In genomic region chr2:170324640-170325046, GRCh38 we compare ENCODE assay signal across 7 cellular contexts.
DNase-seq lines count a peak whose midpoint lies in the region; ATAC-seq, FAIRE-seq and TF ChIP-seq lines count a peak whose summit lies in the region.

No MANE protein-coding gene starts in this region.

- CTCF ChIA-PET in OCI-LY7 (lab: Charles Lee; ENCODE audit: unreplicated experiment) (interaction anchor here (1.0 kb wide), 1 partner anchor 42 kb away, joined by 4 read pairs; no protein-coding TSS in a partner anchor), K562 (lab: Yijun Ruan, JAX; ENCODE audit: low intra/inter-chr PET ratio) (interaction anchor here (0.6 to 5.0 kb wide), 6 partner anchors 25 to 492 kb away, joined by 3 to 34 read pairs (median 4); partner anchors contain the start of gene GAD1)

- H3K9me2 ChIP-seq in OCI-LY7 (ENCODE audit: insufficient read depth, low read length) = no peaks in the 10 kb centered on the region

- peaks cover 14% of the 10 kb centered on the region for H3K27me3 Mint-ChIP-seq in stimulated activated naive CD8-positive, alpha-beta T cell treated with anti-CD3 and anti-CD28 coated beads, Interleukin-15, amount 100 ng/mL, for 72 hours

- no peaks in the 10 kb centered on the region for H3K4me1 Mint-ChIP-seq in stimulated activated naive CD8-positive, alpha-beta T cell treated with anti-CD3 and anti-CD28 coated beads, Interleukin-15, amount 100 ng/mL, for 72 hours

- H3K9me3 Mint-ChIP-seq in stimulated activated naive CD8-positive, alpha-beta T cell treated with anti-CD3 and anti-CD28 coated beads, Interleukin-15, amount 100 ng/mL, for 72 hours = peaks cover 0 to 6% of the 10 kb centered on the region in 2 donors

- intact Hi-C loops in OCI-LY7 (cut with micrococcal nuclease; ENCODE audit: unreplicated experiment) = loop anchor here (1.0 to 2.0 kb wide), 3 partner anchors 36 to 488 kb away; no protein-coding TSS in a partner anchor
- intact Hi-C loops in K562 (cut with micrococcal nuclease) = loop anchor here (1.0 to 5.0 kb wide), 6 partner anchors 37 to 488 kb away; no protein-coding TSS in a partner anchor

- no peaks in the 10 kb centered on the region for H4K20me1 ChIP-seq in KMS-11 (ENCODE audit: insufficient read depth)
- no peaks in the 10 kb centered on the region for H4K20me1 ChIP-seq in OCI-LY7 (ENCODE audit: insufficient read depth, low read length)
- no peaks in the 10 kb centered on the region for H4K20me1 ChIP-seq in K562 (replicated peaks; ENCODE audit: control insufficient read depth, insufficient read depth, low read length)

- H3K27me3 ChIP-seq in KMS-11 (ENCODE audit: insufficient read depth, low read depth) (no peaks in the 10 kb centered on the region), K562 (ENCODE audit: control insufficient read depth in 2 of 2, insufficient read depth in 2 of 2, low read length in 2 of 2) (no peaks in the 10 kb centered on the region)

- no peak overlapping the region for H3K4me3 ChIP-seq in KMS-11 (IDR thresholded peaks at IDR 0.05; ENCODE audit: insufficient read depth, low read depth, low read length)
- no peak overlapping the region for H3K4me3 ChIP-seq in OCI-LY7 (ENCODE audit: low read depth, low read length, poor library complexity, severe bottlenecking)
- H3K4me3 ChIP-seq in K562 = no peak overlapping the region

- no peak overlapping the region for H3K9ac ChIP-seq in KMS-11
- no peak overlapping the region for H3K9ac ChIP-seq in K562 (ENCODE audit: insufficient read depth in 1 of 2, low read depth in 2 of 2, low read length in 2 of 2)

- no peaks in the 10 kb centered on the region for H3K9me3 ChIP-seq in OCI-LY7 (ENCODE audit: low read length)
- no peaks in the 10 kb centered on the region; the same call in 1 of the 2 replicates for H3K9me3 ChIP-seq in K562 (replicated peaks; ENCODE audit: control insufficient read depth, insufficient read depth, low read depth, low read length)

- H2AFZ ChIP-seq in KMS-11 (ENCODE audit: low read depth) (no peak overlapping the region), OCI-LY7 (ENCODE audit: low read length) (peak overlapping the region; percentile 57), K562 (ENCODE audit: low read depth, low read length) (peak overlapping the region; percentile 73)

- in situ Hi-C loops in K562 (cut with MboI) = loop anchor here (5.0 kb wide), 1 partner anchor 87 kb away; no protein-coding TSS in a partner anchor

- H3K9me1 ChIP-seq in K562 (ENCODE audit: control insufficient read depth, insufficient read depth, low read length) = no peaks in the 10 kb centered on the region

- no peak overlapping the region for H3K4me3 Mint-ChIP-seq in stimulated activated naive CD8-positive, alpha-beta T cell treated with anti-CD3 and anti-CD28 coated beads, Interleukin-15, amount 100 ng/mL, for 72 hours

- no peak for TF ChIP-seq POLR2A in K562 (conservative IDR thresholded peaks at IDR 0.05)

- DNase-seq in ELF-1 (ENCODE audit: low read depth, low spot score) (peak; percentile 97), OCI-LY7 (ENCODE audit: low spot score) (peak; percentile 73), K562 (ENCODE audit: extremely low read depth in 1 of 4, low spot score in 3 of 4) (peak; percentile 42 to 85 (median 60)), kidney tubule cell (ENCODE audit: low spot score) (peak; percentile 55), GM19240 (ENCODE audit: insufficient read length, low spot score) (no peak)
- DNase-seq in stimulated activated naive CD8-positive, alpha-beta T cell treated with anti-CD3 and anti-CD28 coated beads, Interleukin-15, amount 100 ng/mL, for 72 hours = peak; percentile 28 to 32

- no peaks in the 10 kb centered on the region for H3K79me2 ChIP-seq in KMS-11 (ENCODE audit: insufficient read depth, low read depth)
- no peaks in the 10 kb centered on the region for H3K79me2 ChIP-seq in OCI-LY7 (ENCODE audit: insufficient read depth, low read depth, low read length)
- no peaks in the 10 kb centered on the region for H3K79me2 ChIP-seq in K562 (ENCODE audit: control insufficient read depth, insufficient read depth, low read length)

- WGBS in K562 (ENCODE audit: insufficient coverage, low coverage, missing lambda C conversion rate) = 31% methylated on average over 4 of the region's 4 CpGs

- peak; percentile 95 for ATAC-seq in K562
- ATAC-seq in stimulated activated naive CD8-positive, alpha-beta T cell treated with anti-CD3 and anti-CD28 coated beads, Interleukin-15, amount 100 ng/mL, for 72 hours = peak; percentile 59

- no TSS peak for BruUV-seq in OCI-LY7 (replicated peaks; lab: Mats Ljungman, UMichigan)
- BruUV-seq in K562 (replicated peaks; lab: Mats Ljungman, UMichigan) = no TSS peak

- TF ChIP-seq CTCF in KMS-11 (conservative IDR thresholded peaks at IDR 0.05; ENCODE audit: low read depth, low read length) = peak; percentile 75
- peak; percentile 90 for TF ChIP-seq CTCF in OCI-LY7 (conservative IDR thresholded peaks at IDR 0.05; ENCODE audit: low read length)
- peak; percentile 93 to 95 (median 93) for TF ChIP-seq CTCF in K562 (IDR thresholded peaks at IDR 0.05 in 2 of 3, conservative IDR thresholded peaks at IDR 0.05 in 1 of 3; ENCODE audit: insufficient read depth in 2 of 3, low read depth in 1 of 3, low read length in 3 of 3)

- H3K27ac ChIP-seq in KMS-11 (no peak overlapping the region), OCI-LY7 (ENCODE audit: low read depth, low read length, poor library complexity, severe bottlenecking) (no peak overlapping the region), K562 (ENCODE audit: extremely low read depth, low read depth, low read length) (no peak overlapping the region)

- peak; percentile 96 for FAIRE-seq in K562 (lab: Jason Lieb, UNC)

- H3K27ac Mint-ChIP-seq in stimulated activated naive CD8-positive, alpha-beta T cell treated with anti-CD3 and anti-CD28 coated beads, Interleukin-15, amount 100 ng/mL, for 72 hours = no peak overlapping the region

- H3K4me1 ChIP-seq in KMS-11 (ENCODE audit: low read depth, poor library complexity, severe bottlenecking) (no peaks in the 10 kb centered on the region), OCI-LY7 (ENCODE audit: insufficient read depth, low read length, poor library complexity, severe bottlenecking) (no peaks in the 10 kb centered on the region), K562 (replicated peaks in 1 of 2; ENCODE audit: control insufficient read depth in 2 of 2, insufficient read depth in 2 of 2, low read length in 2 of 2) (peaks cover 0 to 22% of the 10 kb centered on the region in 2 experiments; a peak in 4 of 5 replicates)

- H3K4me2 ChIP-seq in KMS-11 (no peak overlapping the region), OCI-LY7 (ENCODE audit: low read length) (no peak overlapping the region), K562 (ENCODE audit: insufficient read depth, low read length) (no peak overlapping the region)

- no peaks in the 10 kb centered on the region for H3K36me3 ChIP-seq in KMS-11 (ENCODE audit: insufficient read depth)
- H3K36me3 ChIP-seq in OCI-LY7 (ENCODE audit: insufficient read depth, low read length) = no peaks in the 10 kb centered on the region
- no peaks in the 10 kb centered on the region for H3K36me3 ChIP-seq in K562 (ENCODE audit: control insufficient read depth, insufficient read depth, low read length)

- peak; percentile 45; the same call in 1 of the 2 replicates for TF ChIP-seq EP300 in K562 (IDR thresholded peaks at IDR 0.05; ENCODE audit: low read length)

- peak; percentile 99 for TF ChIP-seq RAD21 in K562 (CRISPR knock-in tag; conservative IDR thresholded peaks at IDR 0.05 in 1 of 2, IDR thresholded peaks at IDR 0.05 in 1 of 2)

- POLR2A ChIA-PET in OCI-LY7 (lab: Charles Lee) = interaction anchor here (0.7 kb wide), 1 partner anchor 15 kb away, joined by 3 read pairs; no protein-coding TSS in a partner anchor
- POLR2A ChIA-PET in K562 (lab: Yijun Ruan, JAX) = interaction anchor here (1.2 to 1.5 kb wide), 3 partner anchors 9 to 39 kb away, joined by 3 to 4 read pairs (median 3); no protein-coding TSS in a partner anchor

TF ChIP-seq in K562, 482 proteins besides CTCF, POLR2A, EP300 and RAD21 (continues in another document):
- TF ChIP-seq RCOR1 (IDR thresholded peaks at IDR 0.05; ENCODE audit: borderline replicate concordance in 1 of 2, low read depth in 2 of 2, low read length in 2 of 2) (peak in 1 of 2 experiments; percentile 70; a peak in 1 of 4 replicates), ZNF133 (CRISPR knock-in tag; IDR thresholded peaks at IDR 0.05) (no peak), ZNF445 (CRISPR knock-in tag; IDR thresholded peaks at IDR 0.05; ENCODE audit: low read depth) (no peak), SP1 (CRISPR knock-in tag; IDR thresholded peaks at IDR 0.05) (peak; percentile 67), THAP7 (CRISPR knock-in tag; IDR thresholded peaks at IDR 0.05) (no peak), MAFG (tag; conservative IDR thresholded peaks at IDR 0.05) (peak; percentile 67), ZNF165 (CRISPR knock-in tag; IDR thresholded peaks at IDR 0.05; ENCODE audit: borderline replicate concordance) (no peak), PHF20 (IDR thresholded peaks at IDR 0.05; ENCODE audit: partially characterized antibody) (no peak), SIRT6 (IDR thresholded peaks at IDR 0.05; ENCODE audit: low read depth, low read length) (no peak), STAG1 (CRISPR knock-in tag; IDR thresholded peaks at IDR 0.05; ENCODE audit: borderline replicate concordance) (peak; percentile 57; the same call in 1 of the 2 replicates), SP2 (IDR thresholded peaks at IDR 0.05; ENCODE audit: extremely low read depth, low read depth, low read length, poor library complexity, severe bottlenecking) (no peak)
- TF ChIP-seq, protein P1, sequence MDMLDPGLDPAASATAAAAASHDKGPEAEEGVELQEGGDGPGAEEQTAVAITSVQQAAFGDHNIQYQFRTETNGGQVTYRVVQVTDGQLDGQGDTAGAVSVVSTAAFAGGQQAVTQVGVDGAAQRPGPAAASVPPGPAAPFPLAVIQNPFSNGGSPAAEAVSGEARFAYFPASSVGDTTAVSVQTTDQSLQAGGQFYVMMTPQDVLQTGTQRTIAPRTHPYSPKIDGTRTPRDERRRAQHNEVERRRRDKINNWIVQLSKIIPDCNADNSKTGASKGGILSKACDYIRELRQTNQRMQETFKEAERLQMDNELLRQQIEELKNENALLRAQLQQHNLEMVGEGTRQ (CRISPR knock-in tag; IDR thresholded peaks at IDR 0.05) = no peak
